13 cellular contexts compared by ENCODE assay signal in genomic region chr14:60965402-60965801, GRCh38. TPM values are rescaled to one million over a fixed set of nuclear protein-coding genes. Genes with fewer than 3 reads are reported as not detected.
DNase-seq lines count a peak whose midpoint lies in the region; ATAC-seq, FAIRE-seq and TF ChIP-seq lines count a peak whose summit lies in the region.
"Had no signal": no experiment of that assay in that cellular context is flagged by ENCODE, and none has a peak within 500 bp of the region (broad histone marks: within the 10 kb centered on the region; RNA-seq: fewer than 3 reads in every experiment).

No MANE protein-coding gene starts in this region.

- H3K36me3 Mint-ChIP-seq in activated CD4-positive, alpha-beta T cell treated with anti-CD3 and anti-CD28 coated beads for 36 hours (ENCODE audit: low read depth), result peaks cover 3% of the 10 kb centered on the region

- peak; percentile 12 for DNase-seq in activated CD4-positive, alpha-beta T cell treated with anti-CD3 and anti-CD28 coated beads for 36 hours
- no peak for DNase-seq in activated CD4-positive, alpha-beta T cell treated with anti-CD3 and anti-CD28 coated beads, Interleukin-2, amount 50 U/mL, for 48 hours
- DNase-seq in RKO (ENCODE audit: low spot score), result peak; percentile 46
- peak; percentile 81 for DNase-seq in endothelial cell of umbilical vein (ENCODE audit: low read depth, low spot score)
- peak; percentile 74 for DNase-seq in renal cortical epithelial cell (ENCODE audit: low read depth)
- no peak for DNase-seq in DMS79 (lab: John Stamatoyannopoulos, UW)
- no peak for DNase-seq in RCC 7860 (ENCODE audit: low spot score)
- DNase-seq: activated CD4-positive, alpha-beta T cell treated with anti-CD3 and anti-CD28 coated beads, Interleukin-2, amount 10 ng/mL, durations not matched to agents 7 days and 5 days; NCI-H1092; NCI-H774; stimulated activated CD4-positive, alpha-beta T cell treated with anti-CD3 and anti-CD28 coated beads, Interleukin-2, amount 100 ng/mL, for 48 hours; stomach had no signal

- H3K4me1 Mint-ChIP-seq in activated CD4-positive, alpha-beta T cell treated with anti-CD3 and anti-CD28 coated beads for 36 hours, result peaks cover 9% of the 10 kb centered on the region

- no peaks in the 10 kb centered on the region for H3K9me3 Mint-ChIP-seq in activated CD4-positive, alpha-beta T cell treated with anti-CD3 and anti-CD28 coated beads for 36 hours (ENCODE audit: low read depth)

- CTCF ChIA-PET in activated CD4-positive, alpha-beta T cell treated with anti-CD3 and anti-CD28 coated beads for 36 hours (lab: Charles Lee), result interaction anchor here (0.7 to 1.2 kb wide), 2 partner anchors 13 to 25 kb away, joined by 3 to 4 read pairs; no protein-coding TSS in a partner anchor
- CTCF ChIA-PET in endothelial cell of umbilical vein (lab: Charles Lee), result interaction anchor here (0.7 to 1.5 kb wide), 4 partner anchors 14 to 121 kb away, joined by 3 to 5 read pairs (median 4); partner anchors contain the start of genes SLC38A6 and TRMT5

- no peak overlapping the region for H2AFZ ChIP-seq in endothelial cell of umbilical vein (ENCODE audit: low read depth, low read length)

- H3K4me3 Mint-ChIP-seq in activated CD4-positive, alpha-beta T cell treated with anti-CD3 and anti-CD28 coated beads for 36 hours, result no peak overlapping the region
- H3K4me3 Mint-ChIP-seq: activated CD4-positive, alpha-beta T cell treated with anti-CD3 and anti-CD28 coated beads, Interleukin-2, amount 10 ng/mL, durations not matched to agents 7 days and 5 days had no signal

- H3K9me1 ChIP-seq in endothelial cell of umbilical vein (replicated peaks; ENCODE audit: control insufficient read depth, extremely low read depth, insufficient read depth, low read length), result peaks cover 2% of the 10 kb centered on the region

- FAIRE-seq in endothelial cell of umbilical vein (lab: Jason Lieb, UNC) (no peak), RCC 7860 (lab: Jason Lieb, UNC) (no peak)

- H3K9me3 ChIP-seq in endothelial cell of umbilical vein (replicated peaks; ENCODE audit: control insufficient read depth, insufficient read depth, low read length), result no peaks in the 10 kb centered on the region
- H3K9me3 ChIP-seq: stomach had no signal

- TF ChIP-seq POLR2A in endothelial cell of umbilical vein (IDR thresholded peaks at IDR 0.05; ENCODE audit: low read depth, low read length), result no peak

- H3K27ac ChIP-seq in endothelial cell of umbilical vein (ENCODE audit: insufficient read depth, low read depth, low read length), result no peak overlapping the region
- H3K27ac ChIP-seq: stomach had no signal

- H3K79me2 ChIP-seq in endothelial cell of umbilical vein (ENCODE audit: control insufficient read depth, insufficient read depth, low read length), result no peaks in the 10 kb centered on the region

- H3K4me1 ChIP-seq in endothelial cell of umbilical vein (ENCODE audit: control insufficient read depth, extremely low read depth, insufficient read depth, low read length), result peaks cover 13% of the 10 kb centered on the region
- H3K4me1 ChIP-seq: stomach had no signal

- POLR2A ChIA-PET in activated CD4-positive, alpha-beta T cell treated with anti-CD3 and anti-CD28 coated beads for 36 hours (lab: Charles Lee), result interaction anchor here (0.7 kb wide), 1 partner anchor 110 kb away, joined by 4 read pairs; no protein-coding TSS in a partner anchor
- POLR2A ChIA-PET in endothelial cell of umbilical vein (lab: Charles Lee), result interaction anchor here (0.9 kb wide), 1 partner anchor 16 kb away, joined by 4 read pairs; the partner anchor contains the start of genes SLC38A6 and TRMT5

- peak; percentile 92 for ATAC-seq in activated CD4-positive, alpha-beta T cell treated with anti-CD3 and anti-CD28 coated beads for 36 hours
- no peak for ATAC-seq in HG02884 (IDR thresholded peaks at IDR 0.05; ENCODE audit: unreplicated experiment)

- intact Hi-C loops in activated CD4-positive, alpha-beta T cell treated with anti-CD3 and anti-CD28 coated beads for 36 hours (cut with DNase I, micrococcal nuclease), result loop anchor here in 1 of 2 experiments (1.0 to 5.0 kb wide), 3 partner anchors 16 to 213 kb away; partner anchors contain the start of genes SLC38A6 and TRMT5
- intact Hi-C loops in endothelial cell of umbilical vein (cut with micrococcal nuclease), result no loop called here

- no peaks in the 10 kb centered on the region for H4K20me1 ChIP-seq in endothelial cell of umbilical vein (replicated peaks; ENCODE audit: control insufficient read depth, extremely low read depth, insufficient read depth, low read length)

- H3K36me3 ChIP-seq in endothelial cell of umbilical vein (ENCODE audit: control insufficient read depth in 2 of 2, extremely low read depth in 1 of 2, insufficient read depth in 2 of 2, low read length in 2 of 2), result no peaks in the 10 kb centered on the region

- BruUV-seq in endothelial cell of umbilical vein (replicated peaks; lab: Mats Ljungman, UMichigan), result no TSS peak

- no peak for TF ChIP-seq CTCF in endothelial cell of umbilical vein (IDR thresholded peaks at IDR 0.05; ENCODE audit: extremely low read depth in 1 of 2, insufficient read depth in 1 of 2, low read depth in 1 of 2, low read length in 2 of 2)

- H3K9ac ChIP-seq in endothelial cell of umbilical vein (replicated peaks; ENCODE audit: extremely low read depth, insufficient read depth, low read length), result no peak overlapping the region

- H3K4me3 ChIP-seq in endothelial cell of umbilical vein (replicated peaks in 1 of 3; ENCODE audit: insufficient read depth in 1 of 3, low read depth in 1 of 3, low read length in 3 of 3), result no peak overlapping the region
- H3K4me3 ChIP-seq: stomach had no signal

- H3K27ac Mint-ChIP-seq in activated CD4-positive, alpha-beta T cell treated with anti-CD3 and anti-CD28 coated beads for 36 hours, result peak overlapping the region; percentile 26
- H3K27ac Mint-ChIP-seq: activated CD4-positive, alpha-beta T cell treated with anti-CD3 and anti-CD28 coated beads, Interleukin-2, amount 10 ng/mL, durations not matched to agents 7 days and 5 days had no signal

- no peaks in the 10 kb centered on the region for H3K27me3 ChIP-seq in endothelial cell of umbilical vein (ENCODE audit: control insufficient read depth in 2 of 2, insufficient read depth in 2 of 2, low read length in 2 of 2)
- H3K27me3 ChIP-seq: stomach had no signal

- no peaks in the 10 kb centered on the region for H3K27me3 Mint-ChIP-seq in activated CD4-positive, alpha-beta T cell treated with anti-CD3 and anti-CD28 coated beads for 36 hours
- H3K27me3 Mint-ChIP-seq: activated CD4-positive, alpha-beta T cell treated with anti-CD3 and anti-CD28 coated beads, Interleukin-2, amount 10 ng/mL, durations not matched to agents 7 days and 5 days had no signal

- no peak overlapping the region for H3K4me2 ChIP-seq in endothelial cell of umbilical vein (ENCODE audit: insufficient read depth, low read length)

- dilution Hi-C loops in endothelial cell of umbilical vein (cut with MboI; ENCODE audit: extremely low pct_ligation_motif_present, low sequenced_read_pairs), result no loop called here

TF ChIP-seq in endothelial cell of umbilical vein, 7 proteins besides CTCF, POLR2A, EP300 and RAD21:
- TF ChIP-seq EZH2 (IDR thresholded peaks at IDR 0.05; ENCODE audit: borderline replicate concordance, low read depth, low read length, severe bottlenecking) (no peak), FOS (IDR thresholded peaks at IDR 0.05; ENCODE audit: borderline replicate concordance, insufficient read depth, low read length) (peak; percentile 48), MYC (IDR thresholded peaks at IDR 0.05; ENCODE audit: low read depth, low read length) (no peak), MAX (IDR thresholded peaks at IDR 0.05; ENCODE audit: insufficient read depth, insufficient read length) (no peak), POLR2AphosphoS5 (IDR thresholded peaks at IDR 0.05; ENCODE audit: insufficient read depth, low read depth, low read length) (no peak), GATA2 (IDR thresholded peaks at IDR 0.05; ENCODE audit: insufficient read depth, insufficient read length, low read depth, low read length) (no peak), JUN (IDR thresholded peaks at IDR 0.05; ENCODE audit: borderline replicate concordance, insufficient read depth, insufficient read length, low read depth) (peak; percentile 25)
TF ChIP-seq in endothelial cell of umbilical vein: peak in this region for 2.

RNA-seq across cellular contexts. Expression of gene TRMT5, which starts 15.5 kb away (rescaled TPM):
- total RNA-seq in activated CD4-positive, alpha-beta T cell treated with anti-CD3 and anti-CD28 coated beads for 36 hours, result 10 to 100 TPM; 19.7 to 20.8 TPM
- total RNA-seq in endothelial cell of umbilical vein (12.6 and 13.5 TPM in 2 replicates), renal cortical epithelial cell (11.6 and 28.5 TPM in 2 replicates)
- polyA plus RNA-seq in endothelial cell of umbilical vein, result 1.8 and 2.4 TPM in 2 replicates
- polyA plus RNA-seq in endothelial cell of umbilical vein (2011; cell fraction: cytosol; rRNA removed), result 3.2 and 3.5 TPM in 2 replicates
- polyA plus RNA-seq in endothelial cell of umbilical vein (2011; cell fraction: nucleus; rRNA removed), result 2.4 and 3.8 TPM in 2 replicates
- polyA plus RNA-seq in endothelial cell of umbilical vein (2012), result 6.2 and 9.6 TPM in 2 replicates
- 4.4 and 5.9 TPM in 2 replicates for polyA minus RNA-seq in endothelial cell of umbilical vein
- 4.1 TPM for polyA minus RNA-seq in endothelial cell of umbilical vein (2011; cell fraction: cytosol; rRNA and poly(A)+ RNA removed)
- polyA minus RNA-seq in endothelial cell of umbilical vein (2011; cell fraction: nucleus; rRNA and poly(A)+ RNA removed), result 4.9 and 5.0 TPM in 2 replicates

RNA-seq across cellular contexts. Expression of gene SLC38A6, which starts 15.6 kb away (rescaled TPM):
- total RNA-seq in activated CD4-positive, alpha-beta T cell treated with anti-CD3 and anti-CD28 coated beads for 36 hours, result 1 to 10 TPM; 4.5 to 5.3 TPM
- 21.6 and 24.6 TPM in 2 replicates for total RNA-seq in endothelial cell of umbilical vein
- 14.0 and 17.3 TPM in 2 replicates for polyA plus RNA-seq in endothelial cell of umbilical vein
- 9.4 and 9.6 TPM in 2 replicates for polyA plus RNA-seq in endothelial cell of umbilical vein (2011; cell fraction: cytosol; rRNA removed)
- 25.4 and 30.0 TPM in 2 replicates for polyA plus RNA-seq in endothelial cell of umbilical vein (2011; cell fraction: nucleus; rRNA removed)
- polyA plus RNA-seq in endothelial cell of umbilical vein (2012), result 12.4 and 13.6 TPM in 2 replicates
- 34.2 and 53.5 TPM in 2 replicates for polyA minus RNA-seq in endothelial cell of umbilical vein
- 4.0 TPM for polyA minus RNA-seq in endothelial cell of umbilical vein (2011; cell fraction: cytosol; rRNA and poly(A)+ RNA removed)
- polyA minus RNA-seq in endothelial cell of umbilical vein (2011; cell fraction: nucleus; rRNA and poly(A)+ RNA removed), result 52.1 and 78.5 TPM in 2 replicates
- 25.9 and 34.7 TPM in 2 replicates for total RNA-seq in renal cortical epithelial cell

Comparison
In these comparisons a context has a peak if more than half of its experiments do, and no peak if none do; other contexts are left out.
1. DNase-seq: peak in activated CD4-positive, alpha-beta T cell treated with anti-CD3 and anti-CD28 coated beads for 36 hours (single experiment), RKO (single experiment), endothelial cell of umbilical vein (single experiment) and renal cortical epithelial cell (single experiment); none in activated CD4-positive, alpha-beta T cell treated with anti-CD3 and anti-CD28 coated beads, Interleukin-2, amount 50 U/mL, for 48 hours (0 of 2), DMS79 (single experiment) and RCC 7860 (single experiment).